In genomic region chr14:99289394-99290189, GRCh38 we compare ENCODE assay signal across 27 cellular contexts. TPM values are rescaled to one million over a fixed set of nuclear protein-coding genes. Genes with fewer than 3 reads are reported as not detected.
"Had no signal": no experiment of that assay in that cellular context is flagged by ENCODE, and none has a peak within 500 bp of the region (broad histone marks: within the 10 kb centered on the region; RNA-seq: fewer than 3 reads in every experiment).

No MANE protein-coding gene starts in this region.

- DNase-seq: activated CD4-positive, alpha-beta T cell treated with anti-CD3 and anti-CD28 coated beads for 36 hours; activated CD4-positive, alpha-beta T cell treated with anti-CD3 and anti-CD28 coated beads, Interleukin-2, amount 10 ng/mL, durations not matched to agents 7 days and 5 days; activated CD4-positive, alpha-beta T cell treated with anti-CD3 and anti-CD28 coated beads, Interleukin-2, amount 50 U/mL, for 48 hours; activated CD4-positive, CD25-positive, alpha-beta regulatory T cell; activated CD4-positive, CD25-positive, alpha-beta regulatory T cell treated with anti-CD3 and anti-CD28 coated beads, Interleukin-2, amount 50 U/mL, for 72 hours; activated CD8-positive, alpha-beta memory T cell treated with anti-CD3 and anti-CD28 coated beads for 24 hours; activated CD8-positive, alpha-beta T cell treated with anti-CD3 and anti-CD28 coated beads for 36 hours; activated effector memory CD4-positive, alpha-beta T cell treated with anti-CD3 and anti-CD28 coated beads, Interleukin-2, amount 50 U/mL, for 16 hours; activated naive CD4-positive, alpha-beta T cell treated with anti-CD3 and anti-CD28 coated beads for 36 hours; activated naive CD8-positive, alpha-beta T cell treated with anti-CD3 and anti-CD28 coated beads for 36 hours; activated naive CD8-positive, alpha-beta T cell treated with anti-CD3 and anti-CD28 coated beads, Interleukin-2, amount 50 U/mL, for 24 hours; activated T-cell treated with anti-CD3 and anti-CD28 coated beads, Interleukin-2, amount 50 U/mL, for 48 hours; adrenal gland; amygdala; aorta; body of pancreas; effector CD8-positive, alpha-beta T cell; esophagus squamous epithelium; foreskin melanocyte; T-helper 2 cell had no signal

- H3K27me3 ChIP-seq: adrenal gland, body of pancreas had no signal

- FAIRE-seq: colon, endometrium, endothelial cell of umbilical vein had no signal

- H3K4me1 ChIP-seq: adrenal gland, body of pancreas, esophagus squamous epithelium, gastroesophageal sphincter had no signal

- H3K36me3 ChIP-seq: adrenal gland, esophagus squamous epithelium, gastroesophageal sphincter had no signal

- H3K4me3 ChIP-seq: adrenal gland, body of pancreas, esophagus squamous epithelium, gastroesophageal sphincter had no signal

- H3K27ac ChIP-seq: adrenal gland, body of pancreas, epithelial cell of prostate, esophagus squamous epithelium, gastroesophageal sphincter had no signal

- H3K9me3 ChIP-seq: adrenal gland, body of pancreas, esophagus squamous epithelium, gastroesophageal sphincter had no signal

RNA-seq across cellular contexts. Expression of gene BCL11B, which starts 17.6 kb away (rescaled TPM):
- total RNA-seq: fibroblast of villous mesenchyme had no signal
- polyA plus RNA-seq: fibroblast of lung had no signal
